In genomic region chr14:104785708-104786080, GRCh38 we compare ENCODE assay signal across 16 cellular contexts. TPM values are rescaled to one million over a fixed set of nuclear protein-coding genes. Genes with fewer than 3 reads are reported as not detected.
DNase-seq lines count a peak whose midpoint lies in the region; ATAC-seq, FAIRE-seq and TF ChIP-seq lines count a peak whose summit lies in the region.
"Had no signal": no experiment of that assay in that cellular context is flagged by ENCODE, and none has a peak within 500 bp of the region (broad histone marks: within the 10 kb centered on the region; RNA-seq: fewer than 3 reads in every experiment).

No MANE protein-coding gene starts in this region.

- TF ChIP-seq CTCF in HEK293 (tag by site-specific recombination; IDR thresholded peaks at IDR 0.05) (no peak), K562 (IDR thresholded peaks at IDR 0.05 in 2 of 3, conservative IDR thresholded peaks at IDR 0.05 in 1 of 3; ENCODE audit: insufficient read depth in 2 of 3, low read depth in 1 of 3, low read length in 3 of 3) (no peak), neutrophil (IDR thresholded peaks at IDR 0.05) (no peak)

- POLR2A ChIA-PET in HEK293 (lab: Yijun Ruan, JAX) (no interaction called here), K562 (lab: Yijun Ruan, JAX) (interaction anchor here (1.1 kb wide), 1 partner anchor 9 kb away, joined by 4 read pairs; no protein-coding TSS in a partner anchor)

- peak overlapping the region; percentile 80 for H3K27ac ChIP-seq in BLaER1
- H3K27ac ChIP-seq in HEK293 (ENCODE audit: extremely low read depth, low read depth, low read length) = no peak overlapping the region
- H3K27ac ChIP-seq in K562 (ENCODE audit: extremely low read depth, low read depth, low read length) = no peak overlapping the region
- peak overlapping the region; percentile 96 for H3K27ac ChIP-seq in neutrophil
- H3K27ac ChIP-seq: PC-9, SJSA1 had no signal

- H2AFZ ChIP-seq in K562 (ENCODE audit: low read depth, low read length) = no peak overlapping the region
- H2AFZ ChIP-seq: PC-9 had no signal

- no peak for TF ChIP-seq RAD21 in K562 (CRISPR knock-in tag; conservative IDR thresholded peaks at IDR 0.05 in 1 of 2, IDR thresholded peaks at IDR 0.05 in 1 of 2)

- H3K27me3 ChIP-seq in BLaER1 = no peaks in the 10 kb centered on the region
- no peaks in the 10 kb centered on the region for H3K27me3 ChIP-seq in K562 (ENCODE audit: control insufficient read depth in 2 of 2, insufficient read depth in 2 of 2, low read length in 2 of 2)
- H3K27me3 ChIP-seq in neutrophil = no peaks in the 10 kb centered on the region
- H3K27me3 ChIP-seq: SJSA1 had no signal

- in situ Hi-C loops in K562 (cut with MboI) = no loop called here

- H3K27me3 Mint-ChIP-seq in activated CD4-positive, alpha-beta T cell treated with anti-CD3 and anti-CD28 coated beads, Interleukin-2, amount 10 ng/mL, durations not matched to agents 24 days and 14 days = no peaks in the 10 kb centered on the region
- H3K27me3 Mint-ChIP-seq: IgD-negative memory B cell had no signal

- H3K27ac Mint-ChIP-seq in activated CD4-positive, alpha-beta T cell treated with anti-CD3 and anti-CD28 coated beads, Interleukin-2, amount 10 ng/mL, durations not matched to agents 24 days and 14 days = no peak overlapping the region
- H3K27ac Mint-ChIP-seq: IgD-negative memory B cell had no signal

- FAIRE-seq in K562 (lab: Jason Lieb, UNC) (no peak), GM12891 (lab: Jason Lieb, UNC) (no peak)
- FAIRE-seq: H54 had no signal

- no peak overlapping the region for H3K4me3 Mint-ChIP-seq in activated CD4-positive, alpha-beta T cell treated with anti-CD3 and anti-CD28 coated beads, Interleukin-2, amount 10 ng/mL, durations not matched to agents 24 days and 14 days
- H3K4me3 Mint-ChIP-seq: IgD-negative memory B cell had no signal

- H3K9me3 Mint-ChIP-seq in activated CD4-positive, alpha-beta T cell treated with anti-CD3 and anti-CD28 coated beads, Interleukin-2, amount 10 ng/mL, durations not matched to agents 24 days and 14 days = no peaks in the 10 kb centered on the region
- H3K9me3 Mint-ChIP-seq: CD14-positive monocyte, IgD-negative memory B cell had no signal

- intact Hi-C loops in K562 (cut with micrococcal nuclease) = no loop called here
- intact Hi-C loops in activated CD4-positive, alpha-beta T cell treated with anti-CD3 and anti-CD28 coated beads, Interleukin-2, amount 10 ng/mL, durations not matched to agents 24 days and 14 days (cut with micrococcal nuclease) = no loop called here

- no peak for DNase-seq in K562 (ENCODE audit: extremely low read depth in 1 of 4, low spot score in 3 of 4)
- DNase-seq in activated CD4-positive, alpha-beta T cell treated with anti-CD3 and anti-CD28 coated beads, Interleukin-2, amount 10 ng/mL, durations not matched to agents 24 days and 14 days = no peak
- no peak for DNase-seq in GM12891 (ENCODE audit: insufficient read length, low spot score)
- DNase-seq: Caco-2, EL, NCI-H1930, NCI-H774, PC-9 had no signal

- H3K9ac ChIP-seq in BLaER1 (peak overlapping the region; percentile 63), K562 (ENCODE audit: insufficient read depth in 1 of 2, low read depth in 2 of 2, low read length in 2 of 2) (no peak overlapping the region)

- H3K4me1 ChIP-seq in BLaER1 (peaks cover 86% of the 10 kb centered on the region), HEK293 (ENCODE audit: control insufficient read depth, insufficient read depth, low read length) (no peaks in the 10 kb centered on the region), K562 (replicated peaks in 1 of 2; ENCODE audit: control insufficient read depth in 2 of 2, insufficient read depth in 2 of 2, low read length in 2 of 2) (peaks cover 0 to 42% of the 10 kb centered on the region in 2 experiments; a peak in 2 of 5 replicates), neutrophil (ENCODE audit: control insufficient read depth in 1 of 2, insufficient read depth in 1 of 2, low read depth in 1 of 2, low read length in 1 of 2) (peaks cover 25 to 30% of the 10 kb centered on the region in 2 experiments)
- H3K4me1 ChIP-seq: Caco-2, SJSA1 had no signal

- no peak for TF ChIP-seq POLR2A in K562 (conservative IDR thresholded peaks at IDR 0.05)
- TF ChIP-seq POLR2A in GM12891 (IDR thresholded peaks at IDR 0.05; ENCODE audit: low read depth, low read length) = no peak

- H3K9me3 ChIP-seq in BLaER1 (no peaks in the 10 kb centered on the region), HEK293 (ENCODE audit: control insufficient read depth, insufficient read depth, low read depth, low read length) (no peaks in the 10 kb centered on the region), K562 (replicated peaks; ENCODE audit: control insufficient read depth, insufficient read depth, low read depth, low read length) (no peaks in the 10 kb centered on the region), neutrophil (no peaks in the 10 kb centered on the region)
- H3K9me3 ChIP-seq: Caco-2, SJSA1 had no signal

- TF ChIP-seq EP300 in K562 (IDR thresholded peaks at IDR 0.05; ENCODE audit: low read length) = no peak

- CTCF ChIA-PET in HEK293 (lab: Yijun Ruan, JAX) = no interaction called here
- CTCF ChIA-PET in K562 (lab: Yijun Ruan, JAX; ENCODE audit: low intra/inter-chr PET ratio) = no interaction called here

- ATAC-seq in K562 (no peak), HG02970 (IDR thresholded peaks at IDR 0.05; ENCODE audit: low FRiP score, unreplicated experiment) (no peak)

- H4K20me1 ChIP-seq in BLaER1 = peaks cover 97% of the 10 kb centered on the region
- H4K20me1 ChIP-seq in K562 (replicated peaks; ENCODE audit: control insufficient read depth, insufficient read depth, low read length) = no peaks in the 10 kb centered on the region; the same call in 1 of the 2 replicates

- H3K9me1 ChIP-seq in K562 (ENCODE audit: control insufficient read depth, insufficient read depth, low read length) = no peaks in the 10 kb centered on the region

- H3K4me3 ChIP-seq in BLaER1 = no peak overlapping the region
- no peak overlapping the region for H3K4me3 ChIP-seq in HEK293 (ENCODE audit: low read depth, low read length)
- no peak overlapping the region for H3K4me3 ChIP-seq in K562
- no peak overlapping the region for H3K4me3 ChIP-seq in neutrophil (ENCODE audit: low read depth in 1 of 2, low read length in 1 of 2)
- H3K4me3 ChIP-seq: PC-9, SJSA1 had no signal

- H3K36me3 ChIP-seq in BLaER1 = peaks cover 89% of the 10 kb centered on the region
- peaks cover 0 to 87% of the 10 kb centered on the region in 2 experiments; a peak in 1 of 3 replicates for H3K36me3 ChIP-seq in HEK293 (ENCODE audit: control insufficient read depth in 2 of 2, insufficient read depth in 1 of 2, low read length in 2 of 2)
- H3K36me3 ChIP-seq in K562 (ENCODE audit: control insufficient read depth, insufficient read depth, low read length) = peaks cover 43% of the 10 kb centered on the region; the same call in 1 of the 3 replicates
- peaks cover 56% of the 10 kb centered on the region for H3K36me3 ChIP-seq in neutrophil

- H3K4me1 Mint-ChIP-seq in activated CD4-positive, alpha-beta T cell treated with anti-CD3 and anti-CD28 coated beads, Interleukin-2, amount 10 ng/mL, durations not matched to agents 24 days and 14 days = no peaks in the 10 kb centered on the region

- 95% methylated on average over 7 of the region's 13 CpGs for WGBS in K562 (ENCODE audit: insufficient coverage, low coverage, missing lambda C conversion rate)

- BruUV-seq in K562 (replicated peaks; lab: Mats Ljungman, UMichigan) = no TSS peak

- H3K4me2 ChIP-seq in BLaER1 = peak overlapping the region; percentile 90
- no peak overlapping the region for H3K4me2 ChIP-seq in K562 (ENCODE audit: insufficient read depth, low read length)
- H3K4me2 ChIP-seq: PC-9 had no signal

- H3K79me2 ChIP-seq in K562 (ENCODE audit: control insufficient read depth, insufficient read depth, low read length) = peaks cover 9% of the 10 kb centered on the region; the same call in 2 of the 3 replicates

- peaks cover 8% of the 10 kb centered on the region for H3K36me3 Mint-ChIP-seq in activated CD4-positive, alpha-beta T cell treated with anti-CD3 and anti-CD28 coated beads, Interleukin-2, amount 10 ng/mL, durations not matched to agents 24 days and 14 days (ENCODE audit: low read depth)
- H3K36me3 Mint-ChIP-seq: IgD-negative memory B cell had no signal

RNA-seq across cellular contexts. Expression of gene AKT1, which starts 9.9 kb away (rescaled TPM):
- 90.8 and 209 TPM in 2 replicates for total RNA-seq in K562 (2011; cell fraction: chromatin; rRNA removed; ENCODE audit: low replicate concordance)
- 135 and 136 TPM in 2 replicates for total RNA-seq in K562 (2011; cell fraction: nucleolus; rRNA removed)
- total RNA-seq in K562 (2011; cell fraction: nucleoplasm; rRNA removed) = 81.8 and 88.4 TPM in 2 replicates
- total RNA-seq in K562 (2014; rRNA removed) (80.1 and 91.2 TPM in 2 replicates), K562 (2014; rRNA removed; fragmentation: Illumina TruSeq; extraction: Trizol) (25.9 and 37.5 TPM in 2 replicates), K562 (2015; rRNA removed; fragmentation: Illumina TruSeq; extraction: Trizol) (74.5 and 75.1 TPM in 2 replicates), K562 (2021) (117 and 132 TPM in 2 replicates)
- polyA plus RNA-seq in K562 (2011; rRNA removed) (71.8 and 79.3 TPM in 2 replicates), K562 (2014; fragmentation: Illumina TruSeq; extraction: Trizol) (82.0 and 89.7 TPM in 2 replicates), K562 (2014; fragmentation: Nextera tagmentation; extraction: Ambion mirVana) (1 to 10 TPM in 1 of 2 experiments, under 1 TPM in 1; 0.49 to 1.3 TPM), K562 (2014; rRNA removed) (106 TPM in 2 replicates)
- polyA plus RNA-seq in K562 (2011; cell fraction: cytosol; rRNA removed) = 96.5 and 143 TPM in 2 replicates
- polyA plus RNA-seq in K562 (2011; cell fraction: nucleus; rRNA removed) = 217 and 312 TPM in 2 replicates
- polyA plus RNA-seq in K562 (2012) = 86.9 and 120 TPM in 2 replicates
- 41.9 and 67.3 TPM in 2 replicates for polyA minus RNA-seq in K562 (2011; rRNA and poly(A)+ RNA removed)
- polyA minus RNA-seq in K562 (2011; cell fraction: cytosol; rRNA and poly(A)+ RNA removed) = 64.3 and 80.4 TPM in 2 replicates
- 29.8 and 38.1 TPM in 2 replicates for polyA minus RNA-seq in K562 (2011; cell fraction: nucleus; rRNA and poly(A)+ RNA removed)
- total RNA-seq in activated CD4-positive, alpha-beta T cell treated with anti-CD3 and anti-CD28 coated beads, Interleukin-2, amount 10 ng/mL, durations not matched to agents 24 days and 14 days = 133 and 143 TPM in 2 replicates
- 47.1 TPM for polyA plus RNA-seq in GM12891 (2012; ENCODE audit: low read depth, missing spikeins)

RNA-seq across cellular contexts. Expression of gene ZBTB42, which starts 15.2 kb away (rescaled TPM):
- total RNA-seq in K562 (2011; cell fraction: chromatin; rRNA removed; ENCODE audit: low replicate concordance) = 3.2 and 14.3 TPM in 2 replicates
- total RNA-seq in K562 (2011; cell fraction: nucleolus; rRNA removed) = 17.5 and 19.2 TPM in 2 replicates
- total RNA-seq in K562 (2011; cell fraction: nucleoplasm; rRNA removed) = 7.6 and 8.4 TPM in 2 replicates
- total RNA-seq in K562 (2014; rRNA removed) (5.5 and 7.2 TPM in 2 replicates), K562 (2014; rRNA removed; fragmentation: Illumina TruSeq; extraction: Trizol) (1.4 and 1.5 TPM in 2 replicates), K562 (2015; rRNA removed; fragmentation: Illumina TruSeq; extraction: Trizol) (5.1 TPM in 2 replicates), K562 (2021) (7.4 and 8.5 TPM in 2 replicates)
- polyA plus RNA-seq in K562 (2011; rRNA removed) (2.2 and 2.4 TPM in 2 replicates), K562 (2014; fragmentation: Illumina TruSeq; extraction: Trizol) (2.4 and 4.5 TPM in 2 replicates), K562 (2014; fragmentation: Nextera tagmentation; extraction: Ambion mirVana) (under 1 TPM; 0.03 to 0.08 TPM), K562 (2014; rRNA removed) (2.9 and 3.7 TPM in 2 replicates)
- polyA plus RNA-seq in K562 (2011; cell fraction: cytosol; rRNA removed) = 3.5 and 9.0 TPM in 2 replicates
- 3.6 and 6.6 TPM in 2 replicates for polyA plus RNA-seq in K562 (2011; cell fraction: nucleus; rRNA removed)
- 4.5 and 5.8 TPM in 2 replicates for polyA plus RNA-seq in K562 (2012)
- 2.9 and 4.9 TPM in 2 replicates for polyA minus RNA-seq in K562 (2011; rRNA and poly(A)+ RNA removed)
- 6.0 and 8.7 TPM in 2 replicates for polyA minus RNA-seq in K562 (2011; cell fraction: cytosol; rRNA and poly(A)+ RNA removed)
- 12.0 and 13.1 TPM in 2 replicates for polyA minus RNA-seq in K562 (2011; cell fraction: nucleus; rRNA and poly(A)+ RNA removed)
- 4.9 and 5.5 TPM in 2 replicates for total RNA-seq in activated CD4-positive, alpha-beta T cell treated with anti-CD3 and anti-CD28 coated beads, Interleukin-2, amount 10 ng/mL, durations not matched to agents 24 days and 14 days
- polyA plus RNA-seq in GM12891 (2012; ENCODE audit: low read depth, missing spikeins) = 0.13 TPM

RNA-seq across cellular contexts. Expression of gene SIVA1, which starts 32.7 kb away (rescaled TPM):
- 12.2 and 40.0 TPM in 2 replicates for total RNA-seq in K562 (2011; cell fraction: chromatin; rRNA removed; ENCODE audit: low replicate concordance)
- 43.4 and 62.2 TPM in 2 replicates for total RNA-seq in K562 (2011; cell fraction: nucleolus; rRNA removed)
- 31.2 and 34.7 TPM in 2 replicates for total RNA-seq in K562 (2011; cell fraction: nucleoplasm; rRNA removed)
- total RNA-seq in K562 (2014; rRNA removed) (186 and 216 TPM in 2 replicates), K562 (2014; rRNA removed; fragmentation: Illumina TruSeq; extraction: Trizol) (4.8 and 6.1 TPM in 2 replicates), K562 (2015; rRNA removed; fragmentation: Illumina TruSeq; extraction: Trizol) (55.9 and 57.8 TPM in 2 replicates), K562 (2021) (111 and 113 TPM in 2 replicates)
- polyA plus RNA-seq in K562 (2011; rRNA removed) (54.2 and 66.2 TPM in 2 replicates), K562 (2014; fragmentation: Illumina TruSeq; extraction: Trizol) (7.8 and 43.9 TPM in 2 replicates), K562 (2014; fragmentation: Nextera tagmentation; extraction: Ambion mirVana) (10 to 100 TPM in 1 of 2 experiments, 1 to 10 TPM in 1; 4.2 to 20.6 TPM), K562 (2014; rRNA removed) (138 and 148 TPM in 2 replicates)
- polyA plus RNA-seq in K562 (2011; cell fraction: cytosol; rRNA removed) = 115 and 354 TPM in 2 replicates
- 75.6 and 121 TPM in 2 replicates for polyA plus RNA-seq in K562 (2011; cell fraction: nucleus; rRNA removed)
- 69.5 and 80.9 TPM in 2 replicates for polyA plus RNA-seq in K562 (2012)
- polyA minus RNA-seq in K562 (2011; rRNA and poly(A)+ RNA removed) = 6.6 and 10.6 TPM in 2 replicates
- 31.0 and 34.2 TPM in 2 replicates for polyA minus RNA-seq in K562 (2011; cell fraction: cytosol; rRNA and poly(A)+ RNA removed)
- 16.2 and 20.1 TPM in 2 replicates for polyA minus RNA-seq in K562 (2011; cell fraction: nucleus; rRNA and poly(A)+ RNA removed)
- 117 and 123 TPM in 2 replicates for total RNA-seq in activated CD4-positive, alpha-beta T cell treated with anti-CD3 and anti-CD28 coated beads, Interleukin-2, amount 10 ng/mL, durations not matched to agents 24 days and 14 days
- 76.5 TPM for polyA plus RNA-seq in GM12891 (2012; ENCODE audit: low read depth, missing spikeins)

Comparison
In these comparisons a context has a peak if more than half of its experiments do, and no peak if none do; other contexts are left out.
1. H3K27ac ChIP-seq: peak in BLaER1 (single experiment) and neutrophil (single experiment); none in HEK293 (single experiment) and K562 (single experiment).